10 cellular contexts compared by ENCODE assay signal in the genomic region with DNA sequence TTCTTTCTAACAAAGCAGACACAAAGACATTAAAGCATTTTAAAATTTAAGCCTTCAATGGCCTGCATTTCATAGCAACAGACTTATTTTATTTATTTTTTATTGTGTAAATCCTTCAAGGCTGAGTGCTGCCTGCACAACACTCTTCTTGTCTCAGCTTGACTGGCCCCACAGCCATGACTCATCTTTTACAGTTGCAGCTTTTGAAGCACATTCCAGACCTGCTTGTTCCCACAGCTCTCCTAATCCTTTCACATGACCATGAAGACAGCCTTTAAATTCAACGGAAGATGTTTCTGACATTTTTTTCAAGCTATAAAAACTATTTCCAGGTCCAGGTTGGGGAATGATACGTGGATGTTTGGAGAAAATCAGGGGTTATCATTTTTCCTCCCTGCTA.
DNase-seq lines count a peak whose midpoint lies in the region; ATAC-seq and TF ChIP-seq lines count a peak whose summit lies in the region.
"Had no signal": no experiment of that assay in that cellular context is flagged by ENCODE, and none has a peak within 500 bp of the region (broad histone marks: within the 10 kb centered on the region; RNA-seq: fewer than 3 reads in every experiment).

No MANE protein-coding gene starts in this region.

- intact Hi-C loops in mammary epithelial cell (cut with micrococcal nuclease) = loop anchor here (1.0 to 10.0 kb wide), 4 partner anchors 456 to 1477 kb away; partner anchors contain the start of gene TET2

- peak overlapping the region; percentile 86 for H3K27ac ChIP-seq in mammary epithelial cell (ENCODE audit: insufficient read depth, low read depth, low read length)

- DNase-seq in DMS53 (lab: John Stamatoyannopoulos, UW) (peak; percentile 86), M059J (ENCODE audit: low read depth) (peak; percentile 61), mammary epithelial cell (peak; percentile 94), midbrain (lab: John Stamatoyannopoulos, UW) (peak; percentile 52), NCI-H526 treated with DMSO at 0.1 percent for 48 hours (lab: John Stamatoyannopoulos, UW) (no peak), KBM-7 (no peak)
- no peak for DNase-seq in activated CD8-positive, alpha-beta memory T cell treated with anti-CD3 and anti-CD28 coated beads, Interleukin-2, amount 50 U/mL, for 48 hours
- DNase-seq: activated naive CD4-positive, alpha-beta T cell treated with anti-CD3 and anti-CD28 coated beads, Interleukin-2, amount 50 U/mL, for 16 hours; naive thymus-derived CD8-positive, alpha-beta T cell had no signal

- H3K79me2 ChIP-seq in mammary epithelial cell (ENCODE audit: insufficient read depth, low read length) = no peaks in the 10 kb centered on the region

- no TSS peak for BruUV-seq in mammary epithelial cell (replicated peaks; lab: Mats Ljungman, UMichigan)

- H3K4me2 ChIP-seq in mammary epithelial cell (ENCODE audit: insufficient read depth, low read depth, low read length) = peak overlapping the region; percentile 87

- peak overlapping the region; percentile 19 to 54 (median 24) for H3K4me3 ChIP-seq in mammary epithelial cell (replicated peaks in 1 of 3; ENCODE audit: insufficient read depth in 1 of 3, low read depth in 2 of 3, low read length in 3 of 3)

- no peak overlapping the region for H2AFZ ChIP-seq in mammary epithelial cell (ENCODE audit: low read depth, low read length)

- TF ChIP-seq CTCF in mammary epithelial cell (conservative IDR thresholded peaks at IDR 0.05 in 1 of 2, IDR thresholded peaks at IDR 0.05 in 1 of 2; ENCODE audit: extremely low read depth in 1 of 2, insufficient read depth in 1 of 2, low read depth in 1 of 2, low read length in 2 of 2) = no peak

- dilution Hi-C loops in mammary epithelial cell (cut with HindIII; ENCODE audit: low sequenced_read_pairs) = no loop called here

- no peak for ATAC-seq in HG02763 (IDR thresholded peaks at IDR 0.05; ENCODE audit: unreplicated experiment)
- ATAC-seq: naive thymus-derived CD8-positive, alpha-beta T cell had no signal

- peak overlapping the region; percentile 48 for H3K9ac ChIP-seq in mammary epithelial cell (ENCODE audit: insufficient read depth, low read length)

- in situ Hi-C loops in mammary epithelial cell (cut with MboI; ENCODE audit: low sequenced_read_pairs in 2 of 2) = loop anchor here (25.0 kb wide), 2 partner anchors 866 to 1466 kb away; partner anchors contain the start of gene PPA2 (in 1 of the 2)
- in situ Hi-C loops in KBM-7 (cut with MboI; ENCODE audit: low pct_unique_long_range_greater_than_20kb, low sequenced_read_pairs) = no loop called here

- H3K36me3 ChIP-seq in mammary epithelial cell (ENCODE audit: insufficient read depth, low read length) = no peaks in the 10 kb centered on the region

- CTCF ChIA-PET in mammary epithelial cell (lab: Charles Lee; ENCODE audit: low non-redundant PET) = interaction anchor here (0.5 to 0.6 kb wide), 2 partner anchors 657 to 1475 kb away, joined by 3 to 4 read pairs; no protein-coding TSS in a partner anchor

- no peaks in the 10 kb centered on the region for H3K27me3 ChIP-seq in mammary epithelial cell (ENCODE audit: insufficient read depth, low read length)

- peaks cover under 1% of the 10 kb centered on the region for H3K9me3 ChIP-seq in mammary epithelial cell (replicated peaks; ENCODE audit: insufficient read depth, low read length)

- H4K20me1 ChIP-seq in mammary epithelial cell (ENCODE audit: insufficient read depth, low read length) = no peaks in the 10 kb centered on the region

- whole genome bisulfite sequencing in mammary epithelial cell (ENCODE audit: low coverage, missing lambda C conversion rate) = 0% methylated on average over 2 of the region's 2 CpGs

- H3K4me1 ChIP-seq in mammary epithelial cell (ENCODE audit: insufficient read depth, low read length) = no peaks in the 10 kb centered on the region

Comparison
In these comparisons a context has a peak if more than half of its experiments do, and no peak if none do; other contexts are left out.
1. DNase-seq: peak in DMS53 (single experiment), M059J (single experiment), mammary epithelial cell (single experiment) and midbrain (single experiment); none in NCI-H526 treated with DMSO at 0.1 percent for 48 hours (single experiment), KBM-7 (single experiment) and activated CD8-positive, alpha-beta memory T cell treated with anti-CD3 and anti-CD28 coated beads, Interleukin-2, amount 50 U/mL, for 48 hours (single experiment).